Comparison of ENCODE assay signal across 13 cellular contexts in genomic region chr9:138023394-138024124, GRCh38.
DNase-seq lines count a peak whose midpoint lies in the region; ATAC-seq, FAIRE-seq and TF ChIP-seq lines count a peak whose summit lies in the region.
"Had no signal": no experiment of that assay in that cellular context is flagged by ENCODE, and none has a peak within 500 bp of the region (broad histone marks: within the 10 kb centered on the region; RNA-seq: fewer than 3 reads in every experiment).

No MANE protein-coding gene starts in this region.

- no peaks in the 10 kb centered on the region for H3K36me3 ChIP-seq in HepG2 (replicated peaks in 1 of 2; ENCODE audit: control insufficient read depth in 1 of 2, insufficient read depth in 2 of 2, low read length in 2 of 2)
- no peaks in the 10 kb centered on the region for H3K36me3 ChIP-seq in right lobe of liver

- H3K27ac ChIP-seq in HepG2 (ENCODE audit: extremely low read length, insufficient read depth, low read length) (no peak overlapping the region), right lobe of liver (no peak overlapping the region)
- H3K27ac ChIP-seq: PC-9 had no signal

- peaks cover 10% of the 10 kb centered on the region for H3K27me3 Mint-ChIP-seq in WTC11 (ENCODE audit: low read depth)

- H3K4me1 Mint-ChIP-seq in WTC11: peaks cover 4% of the 10 kb centered on the region

- FAIRE-seq in HepG2 (lab: Jason Lieb, UNC): no peak
- no peak for FAIRE-seq in urothelium cell line (lab: Jason Lieb, UNC)

- no TSS peak for BruUV-seq in HepG2 (replicated peaks; lab: Mats Ljungman, UMichigan)

- peaks cover 5% of the 10 kb centered on the region for H3K9me3 Mint-ChIP-seq in WTC11

- ATAC-seq in HepG2 (no peak), right lobe of liver (no peak), WTC11 (peak; percentile 35), left lobe of liver (no peak), GM19467 (IDR thresholded peaks at IDR 0.05; ENCODE audit: unreplicated experiment) (no peak)

- no peaks in the 10 kb centered on the region for H4K20me1 ChIP-seq in HepG2 (ENCODE audit: insufficient read depth, low read length)

- peak overlapping the region in 1 of 3 experiments; percentile 10; a peak in 1 of 6 replicates for H3K4me3 ChIP-seq in HepG2 (replicated peaks in 1 of 3; ENCODE audit: insufficient read depth in 1 of 3, low read depth in 2 of 3, low read length in 3 of 3)
- H3K4me3 ChIP-seq in right lobe of liver: no peak overlapping the region
- H3K4me3 ChIP-seq: PC-9 had no signal

- POLR2A ChIA-PET in HepG2 (lab: Yijun Ruan, JAX) (no interaction called here), WTC11 (lab: Charles Lee) (interaction anchor here (1.2 kb wide), 1 partner anchor 45 kb away, joined by 4 read pairs; no protein-coding TSS in a partner anchor)

- no peaks in the 10 kb centered on the region for H3K79me2 ChIP-seq in HepG2 (ENCODE audit: insufficient read depth, low read length)

- H3K9ac ChIP-seq in HepG2 (ENCODE audit: insufficient read depth, low read depth, low read length): no peak overlapping the region

- CTCF ChIA-PET in HepG2 (lab: Yijun Ruan, JAX; ENCODE audit: low intra/inter-chr PET ratio, low total read pairs): no interaction called here
- CTCF ChIA-PET in WTC11 (lab: Charles Lee): interaction anchor here (1.4 to 1.8 kb wide), 5 partner anchors 11 to 186 kb away, joined by 3 to 19 read pairs (median 3); no protein-coding TSS in a partner anchor

- TF ChIP-seq EP300 in HepG2 (IDR thresholded peaks at IDR 0.05; ENCODE audit: low read depth in 2 of 2, low read length in 2 of 2) (no peak), HepG2 (CRISPR knock-in tag; IDR thresholded peaks at IDR 0.05; ENCODE audit: borderline replicate concordance) (no peak)

- TF ChIP-seq POLR2A in HepG2 (IDR thresholded peaks at IDR 0.05; ENCODE audit: insufficient read depth in 1 of 2, low read depth in 2 of 2, low read length in 2 of 2): no peak
- TF ChIP-seq POLR2A in right lobe of liver (IDR thresholded peaks at IDR 0.05): no peak

- H3K4me1 ChIP-seq in HepG2 (ENCODE audit: insufficient read depth, low read length): no peaks in the 10 kb centered on the region
- H3K4me1 ChIP-seq in right lobe of liver: no peaks in the 10 kb centered on the region

- H3K9me3 ChIP-seq in HepG2 (ENCODE audit: low read length) (no peaks in the 10 kb centered on the region), right lobe of liver (no peaks in the 10 kb centered on the region)

- H3K4me3 Mint-ChIP-seq in WTC11: peak overlapping the region; percentile 56

- intact Hi-C loops in HepG2 (cut with micrococcal nuclease; ENCODE audit: unreplicated experiment): no loop called here
- intact Hi-C loops in right lobe of liver (cut with DNase I): loop anchor here in 1 of 2 donors (10.0 kb wide), 1 partner anchor 61 kb away; no protein-coding TSS in a partner anchor

- no peak overlapping the region for H2AFZ ChIP-seq in HepG2 (ENCODE audit: low read length)
- H2AFZ ChIP-seq: PC-9 had no signal

- no peak for DNase-seq in HepG2 (ENCODE audit: low spot score)
- no peak for DNase-seq in right lobe of liver
- DNase-seq in WTC11 (ENCODE audit: low spot score): peak; percentile 39
- DNase-seq in left lobe of liver (ENCODE audit: low spot score): peak; percentile 24
- peak; percentile 62 for DNase-seq in urothelium cell line (ENCODE audit: low spot score)
- no peak for DNase-seq in NCI-H2107 treated with DMSO at 0.1 percent for 48 hours (lab: John Stamatoyannopoulos, UW; ENCODE audit: unreplicated experiment)
- no peak for DNase-seq in AG08395 (ENCODE audit: low spot score)
- DNase-seq: activated CD8-positive, alpha-beta memory T cell treated with anti-CD3 and anti-CD28 coated beads, Interleukin-2, amount 50 U/mL, for 48 hours; amniotic stem cell; NCI-H1417 treated with DMSO at 0.1 percent for 48 hours; PC-9; stimulated activated CD4-positive, alpha-beta T cell treated with anti-CD3 and anti-CD28 coated beads, Interleukin-2, amount 100 ng/mL, for 48 hours had no signal

- peaks cover 25% of the 10 kb centered on the region for H3K36me3 Mint-ChIP-seq in WTC11

- H3K27ac Mint-ChIP-seq in WTC11: no peak overlapping the region

- 28% methylated on average over 42 of the region's 84 CpGs for WGBS in HepG2 (ENCODE audit: low lambda C conversion rate)
- 8% methylated on average over 8 of the region's 84 CpGs for WGBS in right lobe of liver (ENCODE audit: insufficient coverage, low coverage, low lambda C conversion rate, missing lambda C conversion rate)

- H3K4me2 ChIP-seq in HepG2 (ENCODE audit: low read depth, low read length): peak overlapping the region; percentile 12; the same call in 1 of the 2 replicates
- H3K4me2 ChIP-seq: PC-9 had no signal

- H3K27me3 ChIP-seq in HepG2 (ENCODE audit: control insufficient read depth in 1 of 2, insufficient read depth in 2 of 2, low read length in 2 of 2): peaks cover 2 to 38% of the 10 kb centered on the region in 2 experiments; a peak in 4 of 5 replicates
- H3K27me3 ChIP-seq in right lobe of liver: peaks cover 0 to 11% of the 10 kb centered on the region in 2 donors

- in situ Hi-C loops in HepG2 (cut with HindIII; ENCODE audit: extremely low pct_ligation_motif_present, low pct_unique_long_range_greater_than_20kb): no loop called here

- TF ChIP-seq CTCF in HepG2 (CRISPR knock-in tag; IDR thresholded peaks at IDR 0.05) (no peak), right lobe of liver (IDR thresholded peaks at IDR 0.05) (no peak), WTC11 (IDR thresholded peaks at IDR 0.05) (no peak)

- TF ChIP-seq RAD21 in HepG2 (CRISPR knock-in tag; IDR thresholded peaks at IDR 0.05): no peak

TF ChIP-seq in HepG2, 621 proteins besides CTCF, POLR2A, EP300 and RAD21 (continues in another document):
- TF ChIP-seq, protein P1, sequence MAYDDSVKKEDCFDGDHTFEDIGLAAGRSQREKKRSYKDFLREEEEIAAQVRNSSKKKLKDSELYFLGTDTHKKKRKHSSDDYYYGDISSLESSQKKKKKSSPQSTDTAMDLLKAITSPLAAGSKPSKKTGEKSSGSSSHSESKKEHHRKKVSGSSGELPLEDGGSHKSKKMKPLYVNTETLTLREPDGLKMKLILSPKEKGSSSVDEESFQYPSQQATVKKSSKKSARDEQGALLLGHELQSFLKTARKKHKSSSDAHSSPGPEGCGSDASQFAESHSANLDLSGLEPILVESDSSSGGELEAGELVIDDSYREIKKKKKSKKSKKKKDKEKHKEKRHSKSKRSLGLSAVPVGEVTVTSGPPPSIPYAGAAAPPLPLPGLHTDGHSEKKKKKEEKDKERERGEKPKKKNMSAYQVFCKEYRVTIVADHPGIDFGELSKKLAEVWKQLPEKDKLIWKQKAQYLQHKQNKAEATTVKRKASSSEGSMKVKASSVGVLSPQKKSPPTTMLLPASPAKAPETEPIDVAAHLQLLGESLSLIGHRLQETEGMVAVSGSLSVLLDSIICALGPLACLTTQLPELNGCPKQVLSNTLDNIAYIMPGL (CRISPR knock-in tag; IDR thresholded peaks at IDR 0.05; ENCODE audit: borderline replicate concordance in 1 of 2, low read depth in 1 of 2): no peak
- no peak for TF ChIP-seq ZNF615 (CRISPR knock-in tag; IDR thresholded peaks at IDR 0.05; ENCODE audit: borderline replicate concordance)

TF ChIP-seq in WTC11, 78 proteins besides CTCF, POLR2A, EP300 and RAD21 (continues in another document):
- TF ChIP-seq NFE2L1 (CRISPR knock-in tag; IDR thresholded peaks at IDR 0.05) (no peak), ZSCAN18 (CRISPR knock-in tag; IDR thresholded peaks at IDR 0.05) (no peak), FOXP1 (CRISPR knock-in tag; IDR thresholded peaks at IDR 0.05; ENCODE audit: borderline replicate concordance) (no peak), SMAD4 (CRISPR knock-in tag; IDR thresholded peaks at IDR 0.05) (no peak), ETV6 (CRISPR knock-in tag; IDR thresholded peaks at IDR 0.05) (no peak), AR (CRISPR knock-in tag; IDR thresholded peaks at IDR 0.05) (no peak), NFYB (CRISPR knock-in tag; conservative IDR thresholded peaks at IDR 0.05; ENCODE audit: low read depth) (no peak), OVOL2 (CRISPR knock-in tag; IDR thresholded peaks at IDR 0.05; ENCODE audit: borderline replicate concordance) (no peak), ESRRA (CRISPR knock-in tag; IDR thresholded peaks at IDR 0.05; ENCODE audit: borderline replicate concordance) (no peak)

Comparison
In these comparisons a context has a peak if more than half of its experiments do, and no peak if none do; other contexts are left out.
1. DNase-seq: peak in WTC11 (single experiment), left lobe of liver (single experiment) and urothelium cell line (single experiment); none in HepG2 (single experiment), right lobe of liver (0 of 3), NCI-H2107 treated with DMSO at 0.1 percent for 48 hours (single experiment) and AG08395 (single experiment).